ENCODE assay signal across 8 cellular contexts in genomic region chr22:42930810-42931420, GRCh38.
DNase-seq lines count a peak whose midpoint lies in the region; TF ChIP-seq lines count a peak whose summit lies in the region.

No MANE protein-coding gene starts in this region.

- peaks cover 80% of the 10 kb centered on the region for H3K79me2 ChIP-seq in OCI-LY3 (ENCODE audit: low read length)

- intact Hi-C loops in stomach (cut with DNase I; ENCODE audit: low total_unique reads), result no loop called here

- H3K36me3 Mint-ChIP-seq in glutamatergic neuron (ENCODE audit: unreplicated experiment), result no peaks in the 10 kb centered on the region

- peaks cover 6% of the 10 kb centered on the region for H3K9me3 Mint-ChIP-seq in glutamatergic neuron (ENCODE audit: unreplicated experiment)

- H3K27me3 Mint-ChIP-seq in glutamatergic neuron (ENCODE audit: unreplicated experiment), result peaks cover 9% of the 10 kb centered on the region

- peak overlapping the region; percentile 57 for H3K27ac Mint-ChIP-seq in glutamatergic neuron (ENCODE audit: unreplicated experiment)

- no peak for TF ChIP-seq POLR2A in stomach (IDR thresholded peaks at IDR 0.05)

- no peaks in the 10 kb centered on the region for H3K27me3 ChIP-seq in OCI-LY3 (ENCODE audit: low read depth, low read length)
- H3K27me3 ChIP-seq in stomach, result no peaks in the 10 kb centered on the region

- H3K27ac ChIP-seq in OCI-LY3 (ENCODE audit: low read length), result peak overlapping the region; percentile 93
- peak overlapping the region; percentile 71 to 96 (median 89) for H3K27ac ChIP-seq in stomach

- H3K4me3 ChIP-seq in OCI-LY3 (ENCODE audit: low read length), result peak overlapping the region; percentile 64
- no peak overlapping the region for H3K4me3 ChIP-seq in stomach

- peaks cover 77% of the 10 kb centered on the region for H3K4me1 ChIP-seq in OCI-LY3 (ENCODE audit: low read length)
- H3K4me1 ChIP-seq in stomach, result peaks cover 81 to 99% (median 91%) of the 10 kb centered on the region in 4 donors

- peak overlapping the region; percentile 74 for H3K9ac ChIP-seq in OCI-LY3 (ENCODE audit: low read length)

- WGBS in stomach, 5 donors, result 60 to 78% (median 74%) methylated on average over 9 of the region's 9 CpGs

- no peak overlapping the region for H3K4me3 Mint-ChIP-seq in glutamatergic neuron (ENCODE audit: unreplicated experiment)

- no peak overlapping the region for H2AFZ ChIP-seq in OCI-LY3 (ENCODE audit: low read depth, low read length)

- no peaks in the 10 kb centered on the region for H3K36me3 ChIP-seq in OCI-LY3 (replicated peaks; ENCODE audit: low read depth, low read length)
- H3K36me3 ChIP-seq in stomach, result no peaks in the 10 kb centered on the region

- no peak for TF ChIP-seq EP300 in stomach (IDR thresholded peaks at IDR 0.05)

- peak; percentile 27; the same call in 1 of the 2 replicates for TF ChIP-seq CTCF in OCI-LY3 (IDR thresholded peaks at IDR 0.05; ENCODE audit: low read depth, low read length)
- TF ChIP-seq CTCF in glutamatergic neuron (IDR thresholded peaks at IDR 0.05; ENCODE audit: partially characterized antibody, unreplicated experiment), result no peak
- no peak for TF ChIP-seq CTCF in stomach (IDR thresholded peaks at IDR 0.05)

- peak; percentile 79 for DNase-seq in NCI-H2029 (lab: John Stamatoyannopoulos, UW)
- DNase-seq in NCI-H2029 treated with DMSO at 0.1 percent for 48 hours (lab: John Stamatoyannopoulos, UW), result no peak
- DNase-seq in glutamatergic neuron, result no peak
- no peak for DNase-seq in stomach
- DNase-seq in middle frontal gyrus (ENCODE audit: extremely low spot score, low spot score), result no peak
- no peak for DNase-seq in iPS-NIHi11 (ENCODE audit: low spot score)
- DNase-seq in midbrain (lab: John Stamatoyannopoulos, UW), result no peak

- H3K4me2 ChIP-seq in OCI-LY3 (ENCODE audit: low read length), result peak overlapping the region; percentile 80

- H3K9me3 ChIP-seq in OCI-LY3 (ENCODE audit: insufficient read depth, low read length), result no peaks in the 10 kb centered on the region
- H3K9me3 ChIP-seq in stomach, result no peaks in the 10 kb centered on the region

- H4K20me1 ChIP-seq in OCI-LY3 (ENCODE audit: insufficient read depth, low read length), result 0 out of 2 replicates have a peak, but pooled peaks cover 7% of the 10 kb centered on the region

- H3K4me1 Mint-ChIP-seq in glutamatergic neuron (ENCODE audit: low read depth, unreplicated experiment), result peaks cover 21% of the 10 kb centered on the region
